In genomic region chr1:4973341-4973740, GRCh38 we compare ENCODE assay signal across 30 cellular contexts.
"Had no signal": no experiment of that assay in that cellular context is flagged by ENCODE, and none has a peak within 500 bp of the region (broad histone marks: within the 10 kb centered on the region; RNA-seq: fewer than 3 reads in every experiment).

No MANE protein-coding gene starts in this region.

- H3K4me1 ChIP-seq: adrenal gland, breast epithelium, Peyer's patch, SJSA1 had no signal

- ATAC-seq: activated CD4-positive, alpha-beta T cell treated with anti-CD3 and anti-CD28 coated beads for 36 hours; activated CD8-positive, alpha-beta T cell treated with anti-CD3 and anti-CD28 coated beads, Interleukin-2, amount 10 ng/mL, durations not matched to agents 7 days and 5 days; activated naive CD4-positive, alpha-beta T cell treated with anti-CD3 and anti-CD28 coated beads, Interleukin-2, amount 50 U/mL, for 72 hours; body of pancreas; PC-3 had no signal

- H3K27me3 ChIP-seq: adrenal gland, body of pancreas, Peyer's patch, SJSA1 had no signal

- H3K36me3 ChIP-seq: adrenal gland, breast epithelium, Peyer's patch, SJSA1 had no signal

- H3K9me3 ChIP-seq: adrenal gland, body of pancreas, breast epithelium, Peyer's patch, SK-N-SH had no signal

- H3K4me3 ChIP-seq: adrenal gland, body of pancreas, breast epithelium, Peyer's patch, SJSA1 had no signal

- H3K27ac ChIP-seq: adrenal gland, body of pancreas, breast epithelium, Peyer's patch, SJSA1 had no signal

- DNase-seq: activated CD4-positive, alpha-beta T cell treated with anti-CD3 and anti-CD28 coated beads for 36 hours; activated CD4-positive, alpha-beta T cell treated with anti-CD3 and anti-CD28 coated beads, Interleukin-2, amount 10 ng/mL, durations not matched to agents 7 days and 5 days; activated CD4-positive, alpha-beta T cell treated with anti-CD3 and anti-CD28 coated beads, Interleukin-2, amount 50 U/mL, for 48 hours; activated CD8-positive, alpha-beta memory T cell treated with anti-CD3 and anti-CD28 coated beads, Interleukin-2, amount 50 U/mL, for 48 hours; activated CD8-positive, alpha-beta T cell treated with anti-CD3 and anti-CD28 coated beads, Interleukin-2, amount 10 ng/mL, durations not matched to agents 7 days and 5 days; activated gamma-delta T cell treated with Interleukin-2 at 50 U/mL for 16 hours; activated naive CD4-positive, alpha-beta T cell treated with anti-CD3 and anti-CD28 coated beads for 36 hours; activated T-cell treated with anti-CD3 and anti-CD28 coated beads, Interleukin-2, amount 50 U/mL, for 48 hours; Karpas-422; KBM-7; NCI-H1105; NCI-H1417 treated with DMSO at 0.1 percent for 48 hours; NCI-H1694 treated with DMSO at 0.1 percent for 48 hours; NCI-H2029; NCI-H510A; NCI-H526; NCI-H748 treated with DMSO at 0.1 percent for 48 hours; NK-92 treated with Interleukin-12 subunit alpha and Interleukin-12 subunit beta, amount 100 ng/mL, for 24 hours; PC-3; Peyer's patch; RPMI8226; SHP77 treated with DMSO at 0.1 percent for 48 hours; SK-N-SH had no signal

- FAIRE-seq: astrocyte, TTC549 had no signal
